8 cellular contexts compared by ENCODE assay signal in the genomic region with DNA sequence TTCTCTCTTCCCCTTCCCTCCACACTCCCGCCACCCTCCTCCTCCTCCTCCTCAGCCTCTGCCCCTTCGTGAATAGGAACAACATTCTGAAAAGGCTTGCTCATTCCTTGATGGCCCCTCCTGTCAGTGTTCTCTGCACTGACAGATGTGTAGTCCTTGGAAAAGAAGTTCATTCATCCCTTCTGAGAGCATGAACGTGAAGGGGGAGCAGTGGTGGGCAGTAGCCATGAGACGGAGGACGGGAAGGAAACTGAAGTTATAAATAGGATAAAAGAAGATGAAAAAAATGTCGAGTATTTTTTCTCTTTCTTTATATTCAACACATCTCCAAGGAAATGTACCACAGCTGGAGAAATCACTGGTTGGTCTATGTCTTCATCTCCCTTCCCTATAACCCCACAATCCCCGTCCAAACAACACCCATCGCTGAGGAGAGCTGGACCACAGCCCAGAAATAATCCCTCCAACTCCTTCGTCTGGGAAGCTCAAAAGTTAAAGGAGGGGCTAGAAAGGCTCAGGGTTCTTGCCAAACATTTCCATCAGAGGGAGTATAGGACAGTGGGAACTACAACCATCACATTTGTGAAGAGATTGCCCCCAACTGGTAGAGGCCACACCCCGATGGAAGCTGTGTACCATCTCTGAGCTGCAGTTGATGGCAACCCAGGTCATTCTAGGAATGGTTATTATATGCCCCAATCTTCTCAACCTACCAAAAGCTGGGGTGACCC. TPM values are rescaled to one million over a fixed set of nuclear protein-coding genes. Genes with fewer than 3 reads are reported as not detected.
DNase-seq lines count a peak whose midpoint lies in the region; TF ChIP-seq lines count a peak whose summit lies in the region.

No MANE protein-coding gene starts in this region.

- H3K27ac ChIP-seq in A673 (ENCODE audit: low read depth, low read length, poor library complexity, severe bottlenecking), result no peak overlapping the region
- H3K27ac ChIP-seq in WERI-Rb-1, result no peak overlapping the region
- peak overlapping the region; percentile 41 for H3K27ac ChIP-seq in hepatocyte

- no TSS peak for BruUV-seq in A673 (replicated peaks; lab: Mats Ljungman, UMichigan)

- H3K4me2 ChIP-seq in hepatocyte, result peak overlapping the region; percentile 41

- 50% methylated on average over 10 of the region's 10 CpGs for WGBS in hepatocyte (ENCODE audit: low lambda C conversion rate, missing lambda C conversion rate)

- no peak overlapping the region for H2AFZ ChIP-seq in hepatocyte

- H3K9me2 ChIP-seq in hepatocyte (replicated peaks; ENCODE audit: insufficient read depth), result no peaks in the 10 kb centered on the region

- H3K36me3 ChIP-seq in A673 (ENCODE audit: insufficient read depth, low read length, poor library complexity, severe bottlenecking) (no peaks in the 10 kb centered on the region), WERI-Rb-1 (no peaks in the 10 kb centered on the region), hepatocyte (replicated peaks; ENCODE audit: insufficient read depth, low read depth) (no peaks in the 10 kb centered on the region)

- POLR2A ChIA-PET in A673 (lab: Charles Lee; ENCODE audit: low non-redundant PET), result no interaction called here

- H4K20me1 ChIP-seq in hepatocyte (ENCODE audit: insufficient read depth, poor library complexity, severe bottlenecking), result no peaks in the 10 kb centered on the region

- H3K4me1 ChIP-seq in A673 (ENCODE audit: insufficient read depth, low read length, poor library complexity, severe bottlenecking) (no peaks in the 10 kb centered on the region), hepatocyte (ENCODE audit: insufficient read depth) (peaks cover 3% of the 10 kb centered on the region)

- H3K4me3 ChIP-seq in A673 (ENCODE audit: low read depth, low read length, poor library complexity, severe bottlenecking), result no peak overlapping the region
- H3K4me3 ChIP-seq in WERI-Rb-1 (ENCODE audit: low read depth, low read length), result no peak overlapping the region
- no peak overlapping the region for H3K4me3 ChIP-seq in hepatocyte

- TF ChIP-seq CTCF in A673 (conservative IDR thresholded peaks at IDR 0.05; ENCODE audit: low read depth, low read length), result peak; percentile 23; the same call in 1 of the 2 replicates
- TF ChIP-seq CTCF in GM12874 (IDR thresholded peaks at IDR 0.05; ENCODE audit: insufficient read depth, low read depth, low read length), result 0 out of 2 replicates have a peak, but pooled peaks have one; percentile 18
- TF ChIP-seq CTCF in WERI-Rb-1 (IDR thresholded peaks at IDR 0.05; ENCODE audit: low read depth, low read length), result peak; percentile 59
- peak; percentile 27 for TF ChIP-seq CTCF in hepatocyte (IDR thresholded peaks at IDR 0.05; ENCODE audit: poor library complexity)

- intact Hi-C loops in A673 (cut with micrococcal nuclease; ENCODE audit: unreplicated experiment), result no loop called here

- H3K79me2 ChIP-seq in hepatocyte, result no peaks in the 10 kb centered on the region

- H3K27me3 ChIP-seq in A673 (replicated peaks; ENCODE audit: insufficient read depth, low read depth, low read length, poor library complexity), result peaks cover 38% of the 10 kb centered on the region
- H3K27me3 ChIP-seq in WERI-Rb-1 (ENCODE audit: insufficient read depth, low read depth, severe bottlenecking), result no peaks in the 10 kb centered on the region
- no peaks in the 10 kb centered on the region for H3K27me3 ChIP-seq in hepatocyte

- DNase-seq in A673 (ENCODE audit: low spot score) (peak; percentile 33), WERI-Rb-1 (peak; percentile 37), hepatocyte (ENCODE audit: low spot score) (peak; percentile 69), NCI-H1105 treated with DMSO at 0.1 percent for 48 hours (lab: John Stamatoyannopoulos, UW) (no peak), NOMO-1 treated with DMSO at 0.1 percent for 48 hours (lab: John Stamatoyannopoulos, UW; ENCODE audit: unreplicated experiment) (no peak), NCI-H187 (lab: John Stamatoyannopoulos, UW) (no peak), NCI-H446 (lab: John Stamatoyannopoulos, UW) (no peak)

- CTCF ChIA-PET in A673 (lab: Charles Lee), result interaction anchor here (0.9 to 1.1 kb wide), 2 partner anchors 78 to 79 kb away, joined by 3 read pairs; no protein-coding TSS in a partner anchor

- H3K9me3 ChIP-seq in A673 (ENCODE audit: low read depth, low read length, poor library complexity, severe bottlenecking), result no peaks in the 10 kb centered on the region
- H3K9me3 ChIP-seq in WERI-Rb-1 (ENCODE audit: severe bottlenecking), result no peaks in the 10 kb centered on the region
- no peaks in the 10 kb centered on the region for H3K9me3 ChIP-seq in hepatocyte (ENCODE audit: low read depth)

RNA-seq across cellular contexts. Expression of a gene that starts 33.5 kb away (rescaled TPM):
- 3.7 and 4.1 TPM in 2 replicates for total RNA-seq in A673 (2021)
- total RNA-seq in hepatocyte, result 19.7 and 21.8 TPM in 2 replicates
- polyA plus RNA-seq in hepatocyte, result 6.6 and 6.7 TPM in 2 replicates

Comparison
In these comparisons a context has a peak if more than half of its experiments do, and no peak if none do; other contexts are left out.
1. DNase-seq: peak in A673 (single experiment), WERI-Rb-1 (single experiment) and hepatocyte (single experiment); none in NCI-H1105 treated with DMSO at 0.1 percent for 48 hours (single experiment), NOMO-1 treated with DMSO at 0.1 percent for 48 hours (single experiment), NCI-H187 (0 of 2) and NCI-H446 (0 of 2).
2. Peak in every context shown above with its lines, with median percentiles within 50 percentile points of each other: CTCF ChIP-seq.